27 cellular contexts compared by ENCODE assay signal in the genomic region with DNA sequence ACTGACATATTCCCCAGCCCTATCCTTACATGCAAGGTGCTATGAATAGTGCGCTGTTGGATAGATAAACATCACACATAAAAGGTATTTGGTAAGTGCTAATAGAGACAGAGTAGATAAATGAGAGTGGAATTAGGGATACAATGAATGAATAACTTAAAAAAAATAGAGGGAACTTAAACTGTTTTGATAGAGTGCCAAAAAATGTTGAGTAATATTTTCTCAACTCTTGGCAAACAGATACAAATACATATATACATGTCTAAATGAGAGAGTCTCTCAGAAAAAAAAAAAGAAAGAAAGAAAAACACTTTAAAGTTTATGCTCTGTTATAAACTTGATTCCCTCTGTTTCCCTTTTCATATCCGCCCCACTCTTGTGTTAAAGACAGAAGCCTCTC.
"Had no signal": no experiment of that assay in that cellular context is flagged by ENCODE, and none has a peak within 500 bp of the region (broad histone marks: within the 10 kb centered on the region; RNA-seq: fewer than 3 reads in every experiment).

No MANE protein-coding gene starts in this region.

- H3K27ac ChIP-seq: foreskin keratinocyte, heart left ventricle, parathyroid adenoma, psoas muscle, spleen, suprapubic skin, tibial artery, upper lobe of right lung, WERI-Rb-1 had no signal

- H3K9me3 ChIP-seq: heart left ventricle, psoas muscle, suprapubic skin, tibial artery, upper lobe of right lung had no signal

- H3K27me3 ChIP-seq: foreskin keratinocyte, heart left ventricle, spleen, suprapubic skin, tibial artery, upper lobe of right lung had no signal

- DNase-seq: activated CD4-positive, alpha-beta memory T cell treated with anti-CD3 and anti-CD28 coated beads for 36 hours; activated CD4-positive, alpha-beta T cell treated with anti-CD3 and anti-CD28 coated beads for 48 hours; activated CD8-positive, alpha-beta memory T cell treated with anti-CD3 and anti-CD28 coated beads, Interleukin-2, amount 50 U/mL, for 4 hours; activated gamma-delta T cell treated with Interleukin-2 at 50 U/mL for 16 hours; activated naive CD4-positive, alpha-beta T cell treated with anti-CD3 and anti-CD28 coated beads, Interleukin-2, amount 50 U/mL, for 16 hours; activated T-cell treated with anti-CD3 and anti-CD28 coated beads, Interleukin-2, amount 50 U/mL, for 24 hours; amygdala; dermis blood vessel endothelial cell; effector CD4-positive, alpha-beta T cell; heart left ventricle; hypothalamus; immature natural killer cell; naive thymus-derived CD8-positive, alpha-beta T cell; nucleus accumbens; psoas muscle; right cardiac atrium; spleen; stimulated activated naive CD4-positive, alpha-beta T cell; T-helper 9 cell; tibial artery; upper lobe of right lung; WERI-Rb-1 had no signal

- H3K4me3 ChIP-seq: heart left ventricle, psoas muscle, spleen, suprapubic skin, tibial artery, upper lobe of right lung had no signal

- H3K9ac ChIP-seq: parathyroid adenoma had no signal

- ATAC-seq: activated CD4-positive, CD25-positive, alpha-beta regulatory T cell treated with anti-CD3 and anti-CD28 coated beads, Interleukin-2, amount 50 U/mL, for 24 hours; activated T-helper 17 cell treated with anti-CD3 and anti-CD28 coated beads, Interleukin-2, amount 50 U/mL, for 72 hours; foreskin keratinocyte; heart left ventricle; naive thymus-derived CD8-positive, alpha-beta T cell; psoas muscle; right cardiac atrium; upper lobe of right lung had no signal

- H3K36me3 ChIP-seq: heart left ventricle, spleen, suprapubic skin, tibial artery, upper lobe of right lung, WERI-Rb-1 had no signal

- H2AFZ ChIP-seq: parathyroid adenoma had no signal

- H3K4me1 ChIP-seq: foreskin keratinocyte, heart left ventricle, parathyroid adenoma, psoas muscle, spleen, tibial artery, upper lobe of right lung had no signal
